8 cellular contexts compared by ENCODE assay signal in genomic region chr14:100067971-100068959, GRCh38. TPM values are rescaled to one million over a fixed set of nuclear protein-coding genes. Genes with fewer than 3 reads are reported as not detected.
DNase-seq lines count a peak whose midpoint lies in the region; ATAC-seq and TF ChIP-seq lines count a peak whose summit lies in the region.

No MANE protein-coding gene starts in this region.

- peak overlapping the region; percentile 69 for H3K9ac ChIP-seq in OCI-LY1 (ENCODE audit: low read length)

- no peaks in the 10 kb centered on the region for H3K79me2 ChIP-seq in OCI-LY1 (ENCODE audit: insufficient read depth, low read length)
- peaks cover 6% of the 10 kb centered on the region for H3K79me2 ChIP-seq in osteoblast (ENCODE audit: insufficient read depth, low read length)

- ATAC-seq in HG02763 (IDR thresholded peaks at IDR 0.05; ENCODE audit: unreplicated experiment) (peak; percentile 33), heart left ventricle (peak; percentile 27 to 80 (median 76))

- H3K36me3 ChIP-seq in OCI-LY1 (ENCODE audit: insufficient read depth, low read length) (peaks cover 3% of the 10 kb centered on the region; the same call in 1 of the 2 replicates), heart left ventricle (no peaks in the 10 kb centered on the region), esophagus muscularis mucosa (no peaks in the 10 kb centered on the region), osteoblast (ENCODE audit: insufficient read depth, low read length) (no peaks in the 10 kb centered on the region)

- H2AFZ ChIP-seq in OCI-LY1 (ENCODE audit: low read length) (no peak overlapping the region), osteoblast (ENCODE audit: low read length) (no peak overlapping the region)

- peak; percentile 83 for DNase-seq in activated T-helper 1 cell treated with Interleukin-2 at 50 U/mL for 16 hours (ENCODE audit: low read depth)
- DNase-seq in heart left ventricle = peak in 3 of 5 donors; percentile 33 to 63 (median 39)
- DNase-seq in stimulated activated CD4-positive, alpha-beta T cell treated with anti-CD3 and anti-CD28 coated beads, Interleukin-1b, Interleukin-23, amount 100 ng/mL, for 4 hours (ENCODE audit: low read depth in 2 of 2) = peak; percentile 69 to 77
- DNase-seq in esophagus muscularis mucosa (ENCODE audit: extremely low spot score) = no peak
- no peak for DNase-seq in osteoblast (ENCODE audit: insufficient read length, low spot score, missing footprints)

- H3K9me3 ChIP-seq in OCI-LY1 (ENCODE audit: low read length) (no peaks in the 10 kb centered on the region), heart left ventricle (no peaks in the 10 kb centered on the region), esophagus muscularis mucosa (no peaks in the 10 kb centered on the region), osteoblast (ENCODE audit: low read depth, low read length) (no peaks in the 10 kb centered on the region)

- H3K4me3 ChIP-seq in GM12875 (ENCODE audit: low read depth, low read length) (peak overlapping the region; percentile 74), OCI-LY1 (ENCODE audit: low read depth, low read length, poor library complexity, severe bottlenecking) (peak overlapping the region; percentile 55), heart left ventricle (peak overlapping the region in 4 of 12 donors; percentile 24 to 56 (median 28)), esophagus muscularis mucosa (peak overlapping the region in 1 of 4 donors; percentile 4), osteoblast (ENCODE audit: insufficient read depth, low read length) (no peak overlapping the region)

- no peaks in the 10 kb centered on the region for H3K27me3 ChIP-seq in OCI-LY1 (ENCODE audit: insufficient read depth, low read length)
- H3K27me3 ChIP-seq in heart left ventricle = no peaks in the 10 kb centered on the region
- H3K27me3 ChIP-seq in esophagus muscularis mucosa = no peaks in the 10 kb centered on the region
- H3K27me3 ChIP-seq in osteoblast (ENCODE audit: insufficient read depth, low read length) = no peaks in the 10 kb centered on the region

- peak overlapping the region; percentile 95 for H3K27ac ChIP-seq in OCI-LY1 (ENCODE audit: low read depth, low read length, poor library complexity, severe bottlenecking)
- H3K27ac ChIP-seq in heart left ventricle = peak overlapping the region in 7 of 12 donors; percentile 2 to 93 (median 26)
- H3K27ac ChIP-seq in esophagus muscularis mucosa (replicated peaks in 1 of 4) = peak overlapping the region in 2 of 4 donors; percentile 4 to 49
- no peak overlapping the region for H3K27ac ChIP-seq in osteoblast (ENCODE audit: low read depth, low read length)

- 71 to 77% (median 74%) methylated on average over 18 of the region's 18 CpGs for WGBS in heart left ventricle, 4 donors
- WGBS in esophagus muscularis mucosa = 78% methylated on average over 18 of the region's 18 CpGs

- H3K9me2 ChIP-seq in OCI-LY1 (ENCODE audit: low read depth, low read length) = no peaks in the 10 kb centered on the region

- intact Hi-C loops in heart left ventricle (cut with DNase I) (no loop called here), esophagus muscularis mucosa (cut with DNase I) (no loop called here)

- no peaks in the 10 kb centered on the region for H3F3A ChIP-seq in OCI-LY1 (ENCODE audit: insufficient read depth, low read length)

- TF ChIP-seq POLR2A in heart left ventricle (IDR thresholded peaks at IDR 0.05) (no peak), esophagus muscularis mucosa (IDR thresholded peaks at IDR 0.05; ENCODE audit: low read depth) (no peak)

- H4K20me1 ChIP-seq in OCI-LY1 (ENCODE audit: insufficient read depth, low read length) (no peaks in the 10 kb centered on the region), osteoblast (ENCODE audit: insufficient read depth, low read length) (no peaks in the 10 kb centered on the region)

- TF ChIP-seq EP300 in esophagus muscularis mucosa (IDR thresholded peaks at IDR 0.05) = no peak

- H3K4me2 ChIP-seq in OCI-LY1 (ENCODE audit: low read length) (peak overlapping the region; percentile 77), osteoblast (ENCODE audit: insufficient read depth, low read length) (no peak overlapping the region)

- TF ChIP-seq CTCF in GM12875 (IDR thresholded peaks at IDR 0.05; ENCODE audit: borderline replicate concordance, insufficient read depth, low read depth, low read length) (no peak), OCI-LY1 (IDR thresholded peaks at IDR 0.05; ENCODE audit: low read length) (no peak), heart left ventricle (IDR thresholded peaks at IDR 0.05) (no peak), esophagus muscularis mucosa (IDR thresholded peaks at IDR 0.05) (no peak), osteoblast (IDR thresholded peaks at IDR 0.05; ENCODE audit: extremely low read depth, low read depth, low read length) (no peak)

- H3K4me1 ChIP-seq in OCI-LY1 (ENCODE audit: insufficient read depth, low read length, severe bottlenecking) (peaks cover 92% of the 10 kb centered on the region), heart left ventricle (peaks cover 0 to 77% (median 21%) of the 10 kb centered on the region in 12 donors), esophagus muscularis mucosa (peaks cover 0 to 16% (median 8%) of the 10 kb centered on the region in 4 donors), osteoblast (ENCODE audit: insufficient read depth, low read length) (peaks cover 6% of the 10 kb centered on the region)

RNA-seq across cellular contexts. Expression of gene EVL, which starts 3.0 kb away (rescaled TPM):
- 100 to 1,000 TPM in 1 of 9 donors, 10 to 100 TPM in 8; 31.7 to 116 (median 41.0) TPM for total RNA-seq in heart left ventricle
- 10 to 100 TPM; 23.8 to 33.5 TPM for polyA plus RNA-seq in heart left ventricle
- total RNA-seq in esophagus muscularis mucosa = 10 to 100 TPM; 27.0 to 43.9 (median 37.3) TPM
- total RNA-seq in osteoblast = 16.6 and 17.4 TPM in 2 replicates

Comparison
In these comparisons a context has a peak if more than half of its experiments do, and no peak if none do; other contexts are left out.
1. DNase-seq: peak in activated T-helper 1 cell treated with Interleukin-2 at 50 U/mL for 16 hours (single experiment), heart left ventricle (3 of 5) and stimulated activated CD4-positive, alpha-beta T cell treated with anti-CD3 and anti-CD28 coated beads, Interleukin-1b, Interleukin-23, amount 100 ng/mL, for 4 hours (2 of 2); none in esophagus muscularis mucosa (single experiment) and osteoblast (single experiment).